Comparison of ENCODE assay signal across 8 cellular contexts in the genomic region with DNA sequence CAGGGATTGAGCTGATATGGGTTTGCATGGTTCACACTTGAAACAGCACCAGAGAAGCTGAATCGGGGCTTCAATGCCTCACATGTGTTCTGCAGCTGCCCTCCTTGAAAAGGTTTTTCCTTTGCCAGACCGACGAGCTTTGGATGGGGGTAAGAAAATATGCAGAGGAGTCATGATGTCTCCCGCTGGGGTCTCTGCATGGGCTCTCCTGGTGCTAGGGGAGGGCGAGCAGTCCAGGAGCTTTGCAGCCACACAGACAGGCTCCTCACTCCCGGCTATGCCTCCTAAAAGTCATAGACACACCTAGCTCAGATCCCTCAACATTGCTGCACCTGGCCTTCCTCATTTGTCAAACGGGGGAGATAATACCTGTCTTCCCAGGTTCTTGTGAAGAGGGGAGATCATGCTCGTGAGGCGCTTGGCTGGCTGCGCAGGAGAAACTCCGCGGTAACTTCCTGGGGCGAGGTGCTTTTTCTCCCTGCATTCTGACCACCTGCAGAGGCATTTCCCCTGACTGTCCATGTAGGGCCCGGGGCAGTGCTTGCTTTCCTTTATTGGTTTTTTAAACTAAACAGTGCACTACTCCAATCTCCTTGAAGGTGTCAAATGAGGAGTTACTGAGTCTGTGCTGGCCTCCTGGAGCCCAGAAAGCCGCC.
DNase-seq lines count a peak whose midpoint lies in the region; ATAC-seq and TF ChIP-seq lines count a peak whose summit lies in the region.

No MANE protein-coding gene starts in this region.

- peaks cover 3% of the 10 kb centered on the region for H3K27me3 Mint-ChIP-seq in type B pancreatic cell

- peak; percentile 22 to 64 for ATAC-seq in activated naive CD4-positive, alpha-beta T cell treated with anti-CD3 and anti-CD28 coated beads, Interleukin-2, amount 50 U/mL, for 72 hours
- peak; percentile 33 for ATAC-seq in HG03103 (IDR thresholded peaks at IDR 0.05; ENCODE audit: low read depth, unreplicated experiment)

- H3K4me3 Mint-ChIP-seq in type B pancreatic cell = peak overlapping the region; percentile 69

- no peaks in the 10 kb centered on the region for H3K36me3 Mint-ChIP-seq in activated naive CD4-positive, alpha-beta T cell treated with anti-CD3 and anti-CD28 coated beads, Interleukin-2, amount 50 U/mL, for 72 hours
- peaks cover 23% of the 10 kb centered on the region for H3K36me3 Mint-ChIP-seq in type B pancreatic cell

- H3K27ac Mint-ChIP-seq in activated naive CD4-positive, alpha-beta T cell treated with anti-CD3 and anti-CD28 coated beads, Interleukin-2, amount 50 U/mL, for 72 hours = no peak overlapping the region
- H3K27ac Mint-ChIP-seq in type B pancreatic cell = peak overlapping the region; percentile 86

- TF ChIP-seq CTCF in type B pancreatic cell (conservative IDR thresholded peaks at IDR 0.05) = no peak

- no peaks in the 10 kb centered on the region for H3K9me3 Mint-ChIP-seq in activated naive CD4-positive, alpha-beta T cell treated with anti-CD3 and anti-CD28 coated beads, Interleukin-2, amount 50 U/mL, for 72 hours
- no peaks in the 10 kb centered on the region for H3K9me3 Mint-ChIP-seq in type B pancreatic cell

- H3K4me1 Mint-ChIP-seq in type B pancreatic cell (ENCODE audit: unreplicated experiment) = peaks cover 79% of the 10 kb centered on the region

- DNase-seq in activated naive CD4-positive, alpha-beta T cell treated with anti-CD3 and anti-CD28 coated beads, Interleukin-2, amount 50 U/mL, for 72 hours (ENCODE audit: low spot score in 2 of 2) = no peak
- DNase-seq in activated naive CD4-positive, alpha-beta T cell treated with Interleukin-2 at 50 U/mL for 16 hours = no peak
- DNase-seq in brain pericyte (ENCODE audit: low read depth, low spot score) = peak; percentile 54
- no peak for DNase-seq in type B pancreatic cell (ENCODE audit: extremely low spot score, unreplicated experiment)
- DNase-seq in activated CD4-positive, alpha-beta T cell treated with anti-CD3 and anti-CD28 coated beads for 1 hour = no peak
- DNase-seq in NK-92 (lab: John Stamatoyannopoulos, UW; ENCODE audit: unreplicated experiment) = no peak
- no peak for DNase-seq in DMS 273 treated with DMSO at 0.1 percent for 48 hours (lab: John Stamatoyannopoulos, UW)
